8 cellular contexts compared by ENCODE assay signal in genomic region chrX:79413009-79413408, GRCh38. TPM values are rescaled to one million over a fixed set of nuclear protein-coding genes. Genes with fewer than 3 reads are reported as not detected.
DNase-seq lines count a peak whose midpoint lies in the region; ATAC-seq and TF ChIP-seq lines count a peak whose summit lies in the region.

No MANE protein-coding gene starts in this region.

- CTCF ChIA-PET in activated CD8-positive, alpha-beta T cell treated with anti-CD3 and anti-CD28 coated beads, Interleukin-2, amount 10 ng/mL, durations not matched to agents 7 days and 5 days (lab: Charles Lee), result interaction anchor here (0.6 to 1.4 kb wide), 6 partner anchors 14 to 858 kb away, joined by 3 to 5 read pairs (median 3); no protein-coding TSS in a partner anchor

- H3K36me3 Mint-ChIP-seq in activated CD8-positive, alpha-beta T cell treated with anti-CD3 and anti-CD28 coated beads, Interleukin-2, amount 10 ng/mL, durations not matched to agents 7 days and 5 days (ENCODE audit: low read depth), result no peaks in the 10 kb centered on the region
- no peaks in the 10 kb centered on the region for H3K36me3 Mint-ChIP-seq in immature natural killer cell

- ATAC-seq in activated CD8-positive, alpha-beta T cell treated with anti-CD3 and anti-CD28 coated beads, Interleukin-2, amount 10 ng/mL, durations not matched to agents 7 days and 5 days, result no peak
- ATAC-seq in activated CD4-positive, CD25-positive, alpha-beta regulatory T cell treated with anti-CD3 and anti-CD28 coated beads, Interleukin-2, amount 50 U/mL, for 24 hours, result no peak
- no peak for ATAC-seq in HG02610 (IDR thresholded peaks at IDR 0.05; ENCODE audit: unreplicated experiment)

- peaks cover 12% of the 10 kb centered on the region for H3K4me1 Mint-ChIP-seq in activated CD8-positive, alpha-beta T cell treated with anti-CD3 and anti-CD28 coated beads, Interleukin-2, amount 10 ng/mL, durations not matched to agents 7 days and 5 days (ENCODE audit: low read depth)
- peaks cover 25 to 32% of the 10 kb centered on the region in 2 donors for H3K4me1 Mint-ChIP-seq in immature natural killer cell

- H3K4me3 Mint-ChIP-seq in activated CD8-positive, alpha-beta T cell treated with anti-CD3 and anti-CD28 coated beads, Interleukin-2, amount 10 ng/mL, durations not matched to agents 7 days and 5 days, result peak overlapping the region; percentile 34
- peak overlapping the region; percentile 30 to 59 (median 54) for H3K4me3 Mint-ChIP-seq in immature natural killer cell

- no peaks in the 10 kb centered on the region for H3K9me3 Mint-ChIP-seq in activated CD8-positive, alpha-beta T cell treated with anti-CD3 and anti-CD28 coated beads, Interleukin-2, amount 10 ng/mL, durations not matched to agents 7 days and 5 days (ENCODE audit: insufficient read depth)
- H3K9me3 Mint-ChIP-seq in immature natural killer cell, result peaks cover 0 to 4% (median 1%) of the 10 kb centered on the region in 6 donors

- TF ChIP-seq CTCF in GM20000 (IDR thresholded peaks at IDR 0.05; ENCODE audit: extremely low read depth, missing control alignments), result no peak

- H3K27me3 Mint-ChIP-seq in activated CD8-positive, alpha-beta T cell treated with anti-CD3 and anti-CD28 coated beads, Interleukin-2, amount 10 ng/mL, durations not matched to agents 7 days and 5 days (ENCODE audit: low read depth), result no peaks in the 10 kb centered on the region
- H3K27me3 Mint-ChIP-seq in immature natural killer cell (ENCODE audit: low read depth in 3 of 3), result peaks cover 0 to 2% (median 0%) of the 10 kb centered on the region in 3 donors

- no peak overlapping the region for H3K27ac Mint-ChIP-seq in activated CD8-positive, alpha-beta T cell treated with anti-CD3 and anti-CD28 coated beads, Interleukin-2, amount 10 ng/mL, durations not matched to agents 7 days and 5 days
- no peak overlapping the region for H3K27ac Mint-ChIP-seq in immature natural killer cell

- POLR2A ChIA-PET in activated CD8-positive, alpha-beta T cell treated with anti-CD3 and anti-CD28 coated beads, Interleukin-2, amount 10 ng/mL, durations not matched to agents 7 days and 5 days (lab: Charles Lee), result no interaction called here

- DNase-seq in AG08395 (ENCODE audit: low spot score) (peak; percentile 3), GM20000 (ENCODE audit: low spot score) (peak; percentile 2), immature natural killer cell (peak; percentile 23 to 33 (median 32)), epidermal melanocyte (ENCODE audit: insufficient read length, low spot score) (no peak), NCI-H128 (lab: John Stamatoyannopoulos, UW; ENCODE audit: unreplicated experiment) (no peak)
- DNase-seq in activated CD8-positive, alpha-beta T cell treated with anti-CD3 and anti-CD28 coated beads, Interleukin-2, amount 10 ng/mL, durations not matched to agents 7 days and 5 days, result no peak

RNA-seq across cellular contexts. Expression of gene ITM2A, which starts 45.9 kb away (rescaled TPM):
- 10 to 100 TPM; 74.3 to 75.9 TPM for total RNA-seq in activated CD8-positive, alpha-beta T cell treated with anti-CD3 and anti-CD28 coated beads, Interleukin-2, amount 10 ng/mL, durations not matched to agents 7 days and 5 days
- 100 to 1,000 TPM; 284 to 408 (median 367) TPM for polyA plus RNA-seq in immature natural killer cell

Comparison
In these comparisons a context has a peak if more than half of its experiments do, and no peak if none do; other contexts are left out.
1. DNase-seq: peak in AG08395 (single experiment), GM20000 (single experiment) and immature natural killer cell (3 of 3); none in activated CD8-positive, alpha-beta T cell treated with anti-CD3 and anti-CD28 coated beads, Interleukin-2, amount 10 ng/mL, durations not matched to agents 7 days and 5 days (single experiment), epidermal melanocyte (single experiment) and NCI-H128 (single experiment).